ENCODE assay signal across 1 cellular context in genomic region chr14:32432813-32433538, GRCh38.
TF ChIP-seq lines count a peak whose summit lies in the region.

No MANE protein-coding gene starts in this region.

TF ChIP-seq in GM12878, 131 proteins besides CTCF, POLR2A, EP300 and RAD21 (continued from another document):
- TF ChIP-seq, protein P1, sequence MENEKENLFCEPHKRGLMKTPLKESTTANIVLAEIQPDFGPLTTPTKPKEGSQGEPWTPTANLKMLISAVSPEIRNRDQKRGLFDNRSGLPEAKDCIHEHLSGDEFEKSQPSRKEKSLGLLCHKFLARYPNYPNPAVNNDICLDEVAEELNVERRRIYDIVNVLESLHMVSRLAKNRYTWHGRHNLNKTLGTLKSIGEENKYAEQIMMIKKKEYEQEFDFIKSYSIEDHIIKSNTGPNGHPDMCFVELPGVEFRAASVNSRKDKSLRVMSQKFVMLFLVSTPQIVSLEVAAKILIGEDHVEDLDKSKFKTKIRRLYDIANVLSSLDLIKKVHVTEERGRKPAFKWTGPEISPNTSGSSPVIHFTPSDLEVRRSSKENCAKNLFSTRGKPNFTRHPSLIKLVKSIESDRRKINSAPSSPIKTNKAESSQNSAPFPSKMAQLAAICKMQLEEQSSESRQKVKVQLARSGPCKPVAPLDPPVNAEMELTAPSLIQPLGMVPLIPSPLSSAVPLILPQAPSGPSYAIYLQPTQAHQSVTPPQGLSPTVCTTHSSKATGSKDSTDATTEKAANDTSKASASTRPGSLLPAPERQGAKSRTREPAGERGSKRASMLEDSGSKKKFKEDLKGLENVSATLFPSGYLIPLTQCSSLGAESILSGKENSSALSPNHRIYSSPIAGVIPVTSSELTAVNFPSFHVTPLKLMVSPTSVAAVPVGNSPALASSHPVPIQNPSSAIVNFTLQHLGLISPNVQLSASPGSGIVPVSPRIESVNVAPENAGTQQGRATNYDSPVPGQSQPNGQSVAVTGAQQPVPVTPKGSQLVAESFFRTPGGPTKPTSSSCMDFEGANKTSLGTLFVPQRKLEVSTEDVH (IDR thresholded peaks at IDR 0.05; ENCODE audit: low read depth, partially characterized antibody) = no peak
- no peak for TF ChIP-seq ZNF622 (IDR thresholded peaks at IDR 0.05)
- no peak for TF ChIP-seq SUPT20H (IDR thresholded peaks at IDR 0.05; ENCODE audit: borderline replicate concordance, control insufficient read depth, low read depth, low read length)
- TF ChIP-seq NR2F1 (conservative IDR thresholded peaks at IDR 0.05) = no peak
- no peak for TF ChIP-seq CHD4 (IDR thresholded peaks at IDR 0.05)
- TF ChIP-seq ASH2L (IDR thresholded peaks at IDR 0.05; ENCODE audit: borderline replicate concordance, low read depth) = no peak
- TF ChIP-seq RUNX3 (IDR thresholded peaks at IDR 0.05; ENCODE audit: low read length) = 0 out of 2 replicates have a peak, but pooled peaks have one; percentile 17
- TF ChIP-seq, protein P2, sequence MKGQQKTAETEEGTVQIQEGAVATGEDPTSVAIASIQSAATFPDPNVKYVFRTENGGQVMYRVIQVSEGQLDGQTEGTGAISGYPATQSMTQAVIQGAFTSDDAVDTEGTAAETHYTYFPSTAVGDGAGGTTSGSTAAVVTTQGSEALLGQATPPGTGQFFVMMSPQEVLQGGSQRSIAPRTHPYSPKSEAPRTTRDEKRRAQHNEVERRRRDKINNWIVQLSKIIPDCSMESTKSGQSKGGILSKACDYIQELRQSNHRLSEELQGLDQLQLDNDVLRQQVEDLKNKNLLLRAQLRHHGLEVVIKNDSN (IDR thresholded peaks at IDR 0.05; ENCODE audit: borderline replicate concordance, extremely low read length, insufficient read depth, low read depth, low read length) = no peak
- no peak for TF ChIP-seq SKIL (IDR thresholded peaks at IDR 0.05; ENCODE audit: low read depth, poor library complexity, severe bottlenecking)
- no peak for TF ChIP-seq ZBTB11 (CRISPR knock-in tag; IDR thresholded peaks at IDR 0.05)
- peak in 1 of 2 experiments; percentile 66; a peak in 1 of 4 replicates for TF ChIP-seq SRF (IDR thresholded peaks at IDR 0.05; ENCODE audit: low read depth in 2 of 2, low read length in 2 of 2)
- TF ChIP-seq ZNF217 (IDR thresholded peaks at IDR 0.05) = no peak
- TF ChIP-seq NRF1 (conservative IDR thresholded peaks at IDR 0.05; ENCODE audit: low read depth, low read length) = no peak
- TF ChIP-seq MEF2A (IDR thresholded peaks at IDR 0.05; ENCODE audit: insufficient read depth, low read depth, low read length) = peak; percentile 92
- TF ChIP-seq, protein P3, sequence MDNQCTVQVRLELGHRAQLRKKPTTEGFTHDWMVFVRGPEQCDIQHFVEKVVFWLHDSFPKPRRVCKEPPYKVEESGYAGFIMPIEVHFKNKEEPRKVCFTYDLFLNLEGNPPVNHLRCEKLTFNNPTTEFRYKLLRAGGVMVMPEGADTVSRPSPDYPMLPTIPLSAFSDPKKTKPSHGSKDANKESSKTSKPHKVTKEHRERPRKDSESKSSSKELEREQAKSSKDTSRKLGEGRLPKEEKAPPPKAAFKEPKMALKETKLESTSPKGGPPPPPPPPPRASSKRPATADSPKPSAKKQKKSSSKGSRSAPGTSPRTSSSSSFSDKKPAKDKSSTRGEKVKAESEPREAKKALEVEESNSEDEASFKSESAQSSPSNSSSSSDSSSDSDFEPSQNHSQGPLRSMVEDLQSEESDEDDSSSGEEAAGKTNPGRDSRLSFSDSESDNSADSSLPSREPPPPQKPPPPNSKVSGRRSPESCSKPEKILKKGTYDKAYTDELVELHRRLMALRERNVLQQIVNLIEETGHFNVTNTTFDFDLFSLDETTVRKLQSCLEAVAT (IDR thresholded peaks at IDR 0.05) = no peak
